In genomic region chr2:196066794-196067382, GRCh38 we compare ENCODE assay signal across 8 cellular contexts. TPM values are rescaled to one million over a fixed set of nuclear protein-coding genes. Genes with fewer than 3 reads are reported as not detected.
A peak's percentile ranks its signal among the peaks of the same experiment; 100 is the strongest.
DNase-seq lines count a peak whose midpoint lies in the region; ATAC-seq, FAIRE-seq and TF ChIP-seq lines count a peak whose summit lies in the region.

No MANE protein-coding gene starts in this region.

- peaks cover 5% of the 10 kb centered on the region for H3K4me1 ChIP-seq in cardiac muscle cell (ENCODE audit: low read depth)
- no peaks in the 10 kb centered on the region for H3K4me1 ChIP-seq in right cardiac atrium (ENCODE audit: control insufficient read depth, insufficient read depth, low read length)
- H3K4me1 ChIP-seq in HepG2 (ENCODE audit: insufficient read depth, low read length), result peaks cover 8% of the 10 kb centered on the region

- ATAC-seq in right cardiac atrium, result no peak
- ATAC-seq in HepG2, result no peak
- no peak for ATAC-seq in GM18867 (IDR thresholded peaks at IDR 0.05; ENCODE audit: unreplicated experiment)

- TF ChIP-seq POLR2A in HepG2 (IDR thresholded peaks at IDR 0.05; ENCODE audit: insufficient read depth in 1 of 2, low read depth in 2 of 2, low read length in 2 of 2), result no peak

- 14% methylated on average over 4 of the region's 4 CpGs for WGBS in right cardiac atrium
- 2% methylated on average over 4 of the region's 4 CpGs for WGBS in HepG2 (ENCODE audit: low lambda C conversion rate)

- no peak overlapping the region for H3K4me2 ChIP-seq in HepG2 (ENCODE audit: low read depth, low read length)

- H3K27ac ChIP-seq in cardiac muscle cell (no peak overlapping the region), right cardiac atrium (ENCODE audit: low read length) (no peak overlapping the region), HepG2 (ENCODE audit: extremely low read length, insufficient read depth, low read length) (no peak overlapping the region)

- TF ChIP-seq EP300 in HepG2 (IDR thresholded peaks at IDR 0.05; ENCODE audit: low read depth in 2 of 2, low read length in 2 of 2), result no peak
- no peak for TF ChIP-seq EP300 in HepG2 (CRISPR knock-in tag; IDR thresholded peaks at IDR 0.05; ENCODE audit: borderline replicate concordance)

- intact Hi-C loops in right cardiac atrium (cut with DNase I) (loop anchor here in 1 of 4 donors (5.0 kb wide), 1 partner anchor 405 kb away; no protein-coding TSS in a partner anchor), HepG2 (cut with micrococcal nuclease; ENCODE audit: unreplicated experiment) (loop anchor here (1.0 to 5.0 kb wide), 4 partner anchors 105 to 1900 kb away; partner anchors contain the start of genes SLC39A10 and STK17B)

- FAIRE-seq in HepG2 (lab: Jason Lieb, UNC), result no peak

- H3K9me3 ChIP-seq in cardiac muscle cell (ENCODE audit: low read depth) (no peaks in the 10 kb centered on the region), right cardiac atrium (ENCODE audit: control insufficient read depth, low read length) (no peaks in the 10 kb centered on the region), HepG2 (ENCODE audit: low read length) (no peaks in the 10 kb centered on the region)

- no TSS peak for BruUV-seq in HepG2 (replicated peaks; lab: Mats Ljungman, UMichigan)

- POLR2A ChIA-PET in HepG2 (lab: Yijun Ruan, JAX), result no interaction called here

- H4K20me1 ChIP-seq in HepG2 (ENCODE audit: insufficient read depth, low read length), result no peaks in the 10 kb centered on the region

- peak; percentile 65 for TF ChIP-seq CTCF in cardiac muscle cell (IDR thresholded peaks at IDR 0.05; ENCODE audit: low read depth, low read length)
- TF ChIP-seq CTCF in astrocyte of the cerebellum (IDR thresholded peaks at IDR 0.05; ENCODE audit: low read depth, low read length, missing control alignments), result peak; percentile 49
- TF ChIP-seq CTCF in HepG2 (CRISPR knock-in tag; IDR thresholded peaks at IDR 0.05), result peak; percentile 51

- CTCF ChIA-PET in HepG2 (lab: Yijun Ruan, JAX; ENCODE audit: low intra/inter-chr PET ratio, low total read pairs), result interaction anchor here (2.3 kb wide), 1 partner anchor 569 kb away, joined by 7 read pairs; no protein-coding TSS in a partner anchor

- in situ Hi-C loops in astrocyte of the cerebellum (cut with HindIII; ENCODE audit: low sequenced_read_pairs) (no loop called here), HepG2 (cut with HindIII; ENCODE audit: extremely low pct_ligation_motif_present, low pct_unique_long_range_greater_than_20kb) (loop anchor here (5.0 kb wide), 1 partner anchor 410 kb away; the partner anchor contains the start of gene SLC39A10)

- no peak overlapping the region for H2AFZ ChIP-seq in HepG2 (ENCODE audit: low read length)

- peak; percentile 40 to 45 for DNase-seq in cardiac muscle cell (ENCODE audit: low read depth in 1 of 2, low spot score in 1 of 2)
- no peak for DNase-seq in right cardiac atrium
- DNase-seq in NCI-H1694 (lab: John Stamatoyannopoulos, UW), result peak; percentile 44
- DNase-seq in astrocyte of the cerebellum (ENCODE audit: low read depth), result peak; percentile 23
- DNase-seq in HepG2 (ENCODE audit: low spot score), result no peak
- no peak for DNase-seq in stimulated activated CD4-positive, alpha-beta T cell treated with anti-CD3 and anti-CD28 coated beads, Interleukin-1b, Interleukin-23, amount 100 ng/mL, for 48 hours
- DNase-seq in activated CD8-positive, alpha-beta memory T cell treated with anti-CD3 and anti-CD28 coated beads for 24 hours, result no peak

- no peak overlapping the region for H3K9ac ChIP-seq in HepG2 (ENCODE audit: insufficient read depth, low read depth, low read length)

- H3K4me3 ChIP-seq in cardiac muscle cell (no peak overlapping the region), right cardiac atrium (ENCODE audit: low read length) (no peak overlapping the region), astrocyte of the cerebellum (ENCODE audit: low read depth, low read length) (no peak overlapping the region), HepG2 (replicated peaks in 1 of 3; ENCODE audit: insufficient read depth in 1 of 3, low read depth in 2 of 3, low read length in 3 of 3) (no peak overlapping the region)

- no peaks in the 10 kb centered on the region for H3K79me2 ChIP-seq in HepG2 (ENCODE audit: insufficient read depth, low read length)

- no peak for TF ChIP-seq RAD21 in HepG2 (CRISPR knock-in tag; IDR thresholded peaks at IDR 0.05)

- H3K27me3 ChIP-seq in cardiac muscle cell, result peaks cover 12% of the 10 kb centered on the region
- H3K27me3 ChIP-seq in right cardiac atrium (ENCODE audit: control insufficient read depth, insufficient read depth), result no peaks in the 10 kb centered on the region
- H3K27me3 ChIP-seq in HepG2 (ENCODE audit: control insufficient read depth in 1 of 2, insufficient read depth in 2 of 2, low read length in 2 of 2), result no peaks in the 10 kb centered on the region

- H3K36me3 ChIP-seq in cardiac muscle cell, result no peaks in the 10 kb centered on the region
- no peaks in the 10 kb centered on the region for H3K36me3 ChIP-seq in HepG2 (replicated peaks in 1 of 2; ENCODE audit: control insufficient read depth in 1 of 2, insufficient read depth in 2 of 2, low read length in 2 of 2)

TF ChIP-seq in HepG2, 621 proteins besides CTCF, POLR2A, EP300 and RAD21 (continues in another document):
- no peak for TF ChIP-seq ZNF337 (CRISPR knock-in tag; IDR thresholded peaks at IDR 0.05; ENCODE audit: borderline replicate concordance, low read depth)
- TF ChIP-seq HOXA9 (CRISPR knock-in tag; IDR thresholded peaks at IDR 0.05; ENCODE audit: borderline replicate concordance), result no peak
- peak; percentile 48 for TF ChIP-seq STAG1 (CRISPR knock-in tag; IDR thresholded peaks at IDR 0.05)
- no peak for TF ChIP-seq PATZ1 (CRISPR knock-in tag; IDR thresholded peaks at IDR 0.05)
- no peak for TF ChIP-seq ZNF775 (CRISPR knock-in tag; IDR thresholded peaks at IDR 0.05; ENCODE audit: borderline replicate concordance)
- no peak for TF ChIP-seq ZBTB21 (CRISPR knock-in tag; IDR thresholded peaks at IDR 0.05)
- TF ChIP-seq ATRX (CRISPR knock-in tag; IDR thresholded peaks at IDR 0.05; ENCODE audit: borderline replicate concordance), result no peak
- TF ChIP-seq SMC3 (IDR thresholded peaks at IDR 0.05; ENCODE audit: low read length), result 0 out of 2 replicates have a peak, but pooled peaks have one; percentile 10
- no peak for TF ChIP-seq POGK (CRISPR knock-in tag; conservative IDR thresholded peaks at IDR 0.05)
- no peak for TF ChIP-seq THAP11 (CRISPR knock-in tag; IDR thresholded peaks at IDR 0.05)

RNA-seq across cellular contexts. Expression of gene DNAH7, which starts 1.7 kb away (rescaled TPM):
- total RNA-seq in cardiac muscle cell (0.42 and 1.8 TPM in 2 replicates), right cardiac atrium (under 1 TPM; 0.35 to 0.77 (median 0.57) TPM), HepG2 (2016; rRNA removed; fragmentation: Illumina TruSeq; extraction: Trizol) (0.07 and 0.09 TPM in 2 replicates)
- polyA plus RNA-seq in cardiac muscle cell (0.55 and 0.75 TPM in 2 replicates), right cardiac atrium (0.16 TPM), HepG2 (2011; rRNA removed) (not detected in 2 replicates)
- total RNA-seq in HepG2 (2016; cell fraction: cytosol; rRNA removed; fragmentation: Illumina TruSeq; extraction: Trizol; ENCODE audit: low read depth), result not detected in 2 replicates
- 0.15 TPM in 1 of 2 replicates, not detected in the other for total RNA-seq in HepG2 (2016; cell fraction: insoluble cytoplasmic fraction; rRNA removed; fragmentation: Illumina TruSeq; extraction: Trizol)
- total RNA-seq in HepG2 (2016; cell fraction: membrane; rRNA removed; fragmentation: Illumina TruSeq; extraction: Trizol), result not detected in 2 replicates
- total RNA-seq in HepG2 (2016; cell fraction: nucleus; rRNA removed; fragmentation: Illumina TruSeq; extraction: Trizol), result 0.12 and 0.25 TPM in 2 replicates
- polyA plus RNA-seq in HepG2 (2011; cell fraction: cytosol; rRNA removed), result not detected in 2 replicates
- not detected in 2 replicates for polyA plus RNA-seq in HepG2 (2011; cell fraction: nucleus; rRNA removed)
- not detected in 2 replicates for polyA plus RNA-seq in HepG2 (2012)
- not detected in 2 replicates for polyA plus RNA-seq in HepG2 (2016; cell fraction: cytosol; fragmentation: Illumina TruSeq; extraction: Trizol; ENCODE audit: low read depth)
- not detected in 2 replicates for polyA plus RNA-seq in HepG2 (2016; cell fraction: insoluble cytoplasmic fraction; fragmentation: Illumina TruSeq; extraction: Trizol; ENCODE audit: low read depth)
- not detected in 2 replicates for polyA plus RNA-seq in HepG2 (2016; cell fraction: membrane; fragmentation: Illumina TruSeq; extraction: Trizol; ENCODE audit: low read depth)
- polyA plus RNA-seq in HepG2 (2016; cell fraction: nucleus; fragmentation: Illumina TruSeq; extraction: Trizol; ENCODE audit: insufficient read depth, low read depth), result 0.11 and 0.85 TPM in 2 replicates
- 0.07 TPM in 1 of 2 replicates, not detected in the other for polyA minus RNA-seq in HepG2 (2011; rRNA and poly(A)+ RNA removed; ENCODE audit: low replicate concordance)
- polyA minus RNA-seq in HepG2 (2011; cell fraction: cytosol; rRNA and poly(A)+ RNA removed), result not detected in 2 replicates
- polyA minus RNA-seq in HepG2 (2011; cell fraction: nucleus; rRNA and poly(A)+ RNA removed), result 0.25 and 0.26 TPM in 2 replicates

Comparison
In these comparisons a context has a peak if more than half of its experiments do, and no peak if none do; other contexts are left out.
1. DNase-seq: peak in cardiac muscle cell (2 of 2), NCI-H1694 (single experiment) and astrocyte of the cerebellum (single experiment); none in right cardiac atrium (0 of 3), HepG2 (single experiment), stimulated activated CD4-positive, alpha-beta T cell treated with anti-CD3 and anti-CD28 coated beads, Interleukin-1b, Interleukin-23, amount 100 ng/mL, for 48 hours (single experiment) and activated CD8-positive, alpha-beta memory T cell treated with anti-CD3 and anti-CD28 coated beads for 24 hours (single experiment).
2. Peak in every context shown above with its lines, with median percentiles within 50 percentile points of each other: CTCF ChIP-seq.